ENCODE assay signal across 17 cellular contexts in genomic region chr4:168880087-168880675, GRCh38.
DNase-seq lines count a peak whose midpoint lies in the region; ATAC-seq, FAIRE-seq and TF ChIP-seq lines count a peak whose summit lies in the region.
"Had no signal": no experiment of that assay in that cellular context is flagged by ENCODE, and none has a peak within 500 bp of the region (broad histone marks: within the 10 kb centered on the region; RNA-seq: fewer than 3 reads in every experiment).

No MANE protein-coding gene starts in this region.

- FAIRE-seq in urothelium cell line (lab: Jason Lieb, UNC): no peak

- H3K36me3 ChIP-seq in adipocyte (ENCODE audit: control insufficient read depth, insufficient read depth, low read length, severe bottlenecking): peaks cover 16% of the 10 kb centered on the region
- peaks cover 24% of the 10 kb centered on the region in 2 experiments for H3K36me3 ChIP-seq in mesenchymal stem cell (ENCODE audit: control insufficient read depth in 1 of 2, insufficient read depth in 2 of 2, low read depth in 1 of 2, low read length in 2 of 2)
- peaks cover 22% of the 10 kb centered on the region for H3K36me3 ChIP-seq in thoracic aorta
- H3K36me3 ChIP-seq in left lung: peaks cover 0 to 6% of the 10 kb centered on the region in 2 donors

- H3K36me3 Mint-ChIP-seq in mesothelial cell of epicardium: peaks cover 36% of the 10 kb centered on the region
- H3K36me3 Mint-ChIP-seq: activated naive CD8-positive, alpha-beta T cell treated with anti-CD3 and anti-CD28 coated beads, Interleukin-2, amount 10 ng/mL, durations not matched to agents 7 days and 5 days had no signal

- intact Hi-C loops in left lung (cut with DNase I): no loop called here

- no peak overlapping the region for H2BK12ac ChIP-seq in mesenchymal stem cell (ENCODE audit: low read length in 2 of 2)

- TF ChIP-seq CTCF in thoracic aorta (IDR thresholded peaks at IDR 0.05) (no peak), GM13976 (IDR thresholded peaks at IDR 0.05; ENCODE audit: borderline replicate concordance, control extremely low read depth, extremely low read depth, insufficient read depth, missing control alignments) (no peak), mesothelial cell of epicardium (IDR thresholded peaks at IDR 0.05; ENCODE audit: unreplicated experiment) (no peak), left lung (IDR thresholded peaks at IDR 0.05) (no peak)

- H3K9ac ChIP-seq in adipocyte (ENCODE audit: low read length) (peak overlapping the region; percentile 14), mesenchymal stem cell (ENCODE audit: low read length) (no peak overlapping the region)

- H3K18ac ChIP-seq in mesenchymal stem cell (ENCODE audit: low read depth in 1 of 2, low read length in 2 of 2): no peak overlapping the region

- no peak overlapping the region for H3K27ac Mint-ChIP-seq in mesothelial cell of epicardium
- H3K27ac Mint-ChIP-seq: activated CD4-positive, alpha-beta memory T cell treated with anti-CD3 and anti-CD28 coated beads for 36 hours; activated naive CD8-positive, alpha-beta T cell treated with anti-CD3 and anti-CD28 coated beads, Interleukin-2, amount 10 ng/mL, durations not matched to agents 7 days and 5 days had no signal

- no peak overlapping the region for H3K14ac ChIP-seq in mesenchymal stem cell (ENCODE audit: low read length in 2 of 2)

- H3K27ac ChIP-seq in mesenchymal stem cell (ENCODE audit: low read length, poor library complexity, severe bottlenecking): peak overlapping the region; percentile 22
- H3K27ac ChIP-seq in thoracic aorta: peak overlapping the region; percentile 72 to 90
- no peak overlapping the region for H3K27ac ChIP-seq in left lung

- H3K79me1 ChIP-seq in mesenchymal stem cell (replicated peaks; ENCODE audit: low read length, poor library complexity, severe bottlenecking): peaks cover 11% of the 10 kb centered on the region

- no peak overlapping the region for H3K4me2 ChIP-seq in mesenchymal stem cell (ENCODE audit: low read length, poor library complexity, severe bottlenecking)

- H3K4me3 Mint-ChIP-seq in mesothelial cell of epicardium: no peak overlapping the region
- H3K4me3 Mint-ChIP-seq: activated CD4-positive, alpha-beta memory T cell treated with anti-CD3 and anti-CD28 coated beads for 36 hours; activated naive CD8-positive, alpha-beta T cell treated with anti-CD3 and anti-CD28 coated beads, Interleukin-2, amount 10 ng/mL, durations not matched to agents 7 days and 5 days had no signal

- H2AFZ ChIP-seq in mesenchymal stem cell (ENCODE audit: low read depth, low read length): no peak overlapping the region

- no peak overlapping the region for H3K4me3 ChIP-seq in adipocyte (ENCODE audit: low read length)
- H3K4me3 ChIP-seq in mesenchymal stem cell (ENCODE audit: insufficient read depth in 1 of 2, low read depth in 1 of 2, low read length in 2 of 2): no peak overlapping the region
- no peak overlapping the region for H3K4me3 ChIP-seq in thoracic aorta
- no peak overlapping the region for H3K4me3 ChIP-seq in left lung
- H3K4me3 ChIP-seq: Peyer's patch had no signal

- in situ Hi-C loops in GM13976 (cut with MboI; ENCODE audit: low sequenced_read_pairs, unreplicated experiment): no loop called here

- H3K27me3 Mint-ChIP-seq in mesothelial cell of epicardium (ENCODE audit: low read depth): no peaks in the 10 kb centered on the region

- no peak overlapping the region for H3K23ac ChIP-seq in mesenchymal stem cell (ENCODE audit: low read length in 2 of 2)

- no peak overlapping the region for H2BK15ac ChIP-seq in mesenchymal stem cell (ENCODE audit: low read depth, poor library complexity, severe bottlenecking)

- no peak overlapping the region for H4K91ac ChIP-seq in mesenchymal stem cell (ENCODE audit: low read length)

- H2BK120ac ChIP-seq in mesenchymal stem cell (ENCODE audit: low read depth, low read length): no peak overlapping the region

- no peak overlapping the region for H2BK5ac ChIP-seq in mesenchymal stem cell (ENCODE audit: low read depth, low read length, poor library complexity, severe bottlenecking)

- H3K4me1 ChIP-seq in adipocyte (ENCODE audit: control insufficient read depth, insufficient read depth, low read length) (peaks cover 62% of the 10 kb centered on the region), mesenchymal stem cell (ENCODE audit: control insufficient read depth, insufficient read depth, low read depth, low read length) (peaks cover 6% of the 10 kb centered on the region), thoracic aorta (ENCODE audit: control insufficient read depth in 1 of 2, low read depth in 2 of 2) (peaks cover 47 to 89% of the 10 kb centered on the region in 2 donors), left lung (peaks cover 0 to 64% of the 10 kb centered on the region in 2 donors)
- H3K4me1 ChIP-seq: BE2C had no signal

- H4K8ac ChIP-seq in mesenchymal stem cell (ENCODE audit: low read length): no peak overlapping the region

- H3K27me3 ChIP-seq in adipocyte (replicated peaks; ENCODE audit: control insufficient read depth, insufficient read depth, low read length): no peaks in the 10 kb centered on the region
- H3K27me3 ChIP-seq in mesenchymal stem cell (ENCODE audit: control insufficient read depth in 1 of 2, insufficient read depth in 1 of 2, low read length in 2 of 2): no peaks in the 10 kb centered on the region
- no peaks in the 10 kb centered on the region for H3K27me3 ChIP-seq in thoracic aorta (replicated peaks; ENCODE audit: insufficient read depth)
- peaks cover 0 to 39% of the 10 kb centered on the region in 2 donors for H3K27me3 ChIP-seq in left lung
- H3K27me3 ChIP-seq: BE2C, Peyer's patch had no signal

- H3K9me3 Mint-ChIP-seq in mesothelial cell of epicardium: no peaks in the 10 kb centered on the region
- H3K9me3 Mint-ChIP-seq: activated CD4-positive, alpha-beta memory T cell treated with anti-CD3 and anti-CD28 coated beads for 36 hours; activated naive CD8-positive, alpha-beta T cell treated with anti-CD3 and anti-CD28 coated beads, Interleukin-2, amount 10 ng/mL, durations not matched to agents 7 days and 5 days; naive B cell had no signal

- WGBS in mesenchymal stem cell: 40% methylated on average over 3 of the region's 5 CpGs

- no peaks in the 10 kb centered on the region for H3K9me3 ChIP-seq in adipocyte (ENCODE audit: control insufficient read depth, low read length)
- H3K9me3 ChIP-seq in mesenchymal stem cell (ENCODE audit: control insufficient read depth, low read length): no peaks in the 10 kb centered on the region
- H3K9me3 ChIP-seq in thoracic aorta: no peaks in the 10 kb centered on the region
- no peaks in the 10 kb centered on the region for H3K9me3 ChIP-seq in left lung
- H3K9me3 ChIP-seq: BE2C, Peyer's patch had no signal

- peaks cover 29% of the 10 kb centered on the region for H3K4me1 Mint-ChIP-seq in mesothelial cell of epicardium

- H2AK5ac ChIP-seq in mesenchymal stem cell (ENCODE audit: low read length, severe bottlenecking): no peak overlapping the region

- DNase-seq in GM04503 (ENCODE audit: low read depth) (peak; percentile 55), adipocyte (ENCODE audit: low read depth) (peak; percentile 60), mesenchymal stem cell (peak; percentile 56), thoracic aorta (ENCODE audit: low spot score) (no peak), urothelium cell line (ENCODE audit: low spot score) (no peak), GM13976 (ENCODE audit: low spot score) (no peak), mesothelial cell of epicardium (ENCODE audit: low spot score in 2 of 2, unreplicated experiment in 2 of 2) (no peak), left lung (no peak)
- DNase-seq: activated CD4-positive, alpha-beta memory T cell treated with anti-CD3 and anti-CD28 coated beads for 36 hours; activated naive CD8-positive, alpha-beta T cell treated with anti-CD3 and anti-CD28 coated beads, Interleukin-2, amount 10 ng/mL, durations not matched to agents 7 days and 5 days; BE2C; central memory CD4-positive, alpha-beta T cell; effector memory CD4-positive, alpha-beta T cell; naive B cell; NCI-H524 treated with DMSO at 0.1 percent for 48 hours; Peyer's patch had no signal

- no peak for ATAC-seq in thoracic aorta (ENCODE audit: insufficient number of reproducible peaks, low FRiP score, low read depth)
- no peak for ATAC-seq in left lung
- ATAC-seq: left lobe of liver had no signal

- no peak overlapping the region for H3K4ac ChIP-seq in mesenchymal stem cell (ENCODE audit: low read depth in 1 of 2, low read length in 2 of 2)

Comparison
In these comparisons a context has a peak if more than half of its experiments do, and no peak if none do; other contexts are left out.
1. DNase-seq: peak in GM04503 (single experiment), adipocyte (single experiment) and mesenchymal stem cell (single experiment); none in thoracic aorta (single experiment), urothelium cell line (single experiment), GM13976 (single experiment), mesothelial cell of epicardium (0 of 2) and left lung (0 of 2).
2. H3K27ac ChIP-seq: peak in mesenchymal stem cell (single experiment) and thoracic aorta (2 of 2); none in left lung (0 of 2).